Comparison of ENCODE assay signal across 8 cellular contexts in the genomic region with DNA sequence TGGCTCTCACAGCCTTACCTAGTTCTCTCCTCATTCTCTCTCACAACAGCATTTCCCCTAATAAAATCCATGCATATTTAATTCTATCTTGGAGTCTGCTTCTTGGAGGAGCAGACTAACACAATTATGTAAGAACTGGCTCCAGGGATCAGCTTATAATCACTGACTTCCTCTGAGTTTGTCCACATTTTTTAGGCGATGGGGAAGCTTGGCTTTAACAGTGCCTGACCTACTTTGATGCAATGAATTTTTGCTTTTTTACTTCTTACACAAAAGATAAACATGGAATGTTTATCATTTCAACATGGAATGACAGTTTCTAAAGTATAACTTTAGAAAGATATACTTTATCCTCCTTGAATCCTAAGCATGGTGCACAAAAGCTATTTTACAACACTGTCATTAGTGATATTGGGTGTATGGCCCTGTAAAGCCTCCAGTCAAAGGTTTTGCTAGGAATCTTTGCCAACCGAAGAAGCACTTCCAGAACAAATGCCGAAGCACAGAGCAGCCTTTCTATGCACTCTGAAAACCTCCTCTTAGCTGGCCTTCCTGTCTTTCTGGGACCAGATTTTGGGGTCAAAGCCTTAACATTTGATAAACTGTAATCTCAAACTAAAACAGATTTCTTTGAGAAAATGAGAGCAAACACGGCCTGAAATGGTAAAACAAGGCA. TPM values are rescaled to one million over a fixed set of nuclear protein-coding genes. Genes with fewer than 3 reads are reported as not detected.
DNase-seq lines count a peak whose midpoint lies in the region; ATAC-seq and TF ChIP-seq lines count a peak whose summit lies in the region.

No MANE protein-coding gene starts in this region.

- no peak for TF ChIP-seq CTCF in activated B cell treated with CpG ODN at 0.5 μM for 24 hours (IDR thresholded peaks at IDR 0.05)
- TF ChIP-seq CTCF in heart left ventricle (IDR thresholded peaks at IDR 0.05) = no peak
- no peak for TF ChIP-seq CTCF in psoas muscle (IDR thresholded peaks at IDR 0.05)

- H3K4me1 ChIP-seq in heart left ventricle = peaks cover 0 to 32% (median 10%) of the 10 kb centered on the region in 12 donors
- peaks cover 15% of the 10 kb centered on the region for H3K4me1 ChIP-seq in psoas muscle

- H3K27ac Mint-ChIP-seq in activated B cell treated with CpG ODN at 0.5 μM for 24 hours = no peak overlapping the region

- peak overlapping the region; percentile 31 to 77 (median 62) for H3K27ac ChIP-seq in heart left ventricle
- H3K27ac ChIP-seq in psoas muscle = peak overlapping the region; percentile 71

- TF ChIP-seq POLR2A in heart left ventricle (IDR thresholded peaks at IDR 0.05) = no peak

- H3K27me3 ChIP-seq in heart left ventricle (no peaks in the 10 kb centered on the region), psoas muscle (ENCODE audit: insufficient read depth in 3 of 3, low read length in 2 of 3) (no peaks in the 10 kb centered on the region)

- peaks cover 14% of the 10 kb centered on the region for H3K4me1 Mint-ChIP-seq in activated B cell treated with CpG ODN at 0.5 μM for 24 hours

- H3K9me3 Mint-ChIP-seq in activated B cell treated with CpG ODN at 0.5 μM for 24 hours = no peaks in the 10 kb centered on the region

- 7 to 16% (median 11%) methylated on average over 4 of the region's 4 CpGs for WGBS in heart left ventricle, 4 donors
- 6 to 7% (median 7%) methylated on average over 4 of the region's 4 CpGs for WGBS in psoas muscle, 3 donors

- H3K36me3 ChIP-seq in heart left ventricle (peaks cover 0 to 13% (median 3%) of the 10 kb centered on the region in 9 donors), psoas muscle (ENCODE audit: insufficient read depth in 1 of 2, low read depth in 1 of 2) (peaks cover 0 to 19% of the 10 kb centered on the region in 2 donors)

- no peaks in the 10 kb centered on the region for H3K27me3 Mint-ChIP-seq in activated B cell treated with CpG ODN at 0.5 μM for 24 hours

- ATAC-seq in activated B cell treated with CpG ODN at 0.5 μM for 24 hours (ENCODE audit: low read depth) (no peak), heart left ventricle (peak in 2 of 4 donors; percentile 35 to 42), psoas muscle (peak in 2 of 4 donors; percentile 19 to 51), GM18520 (IDR thresholded peaks at IDR 0.05; ENCODE audit: unreplicated experiment) (no peak), GM19397 (IDR thresholded peaks at IDR 0.05; ENCODE audit: unreplicated experiment) (no peak)

- H3K4me3 ChIP-seq in heart left ventricle (peak overlapping the region; percentile 41 to 68 (median 56)), psoas muscle (peak overlapping the region; percentile 75)

- no peaks in the 10 kb centered on the region for H3K9me3 ChIP-seq in heart left ventricle
- H3K9me3 ChIP-seq in psoas muscle = no peaks in the 10 kb centered on the region

- CTCF ChIA-PET in activated B cell treated with CpG ODN at 0.5 μM for 24 hours (lab: Charles Lee) = interaction anchor here (0.8 to 3.2 kb wide), 6 partner anchors 8 to 471 kb away, joined by 3 to 21 read pairs (median 5); a partner anchor contains a TSS

- intact Hi-C loops in activated B cell treated with CpG ODN at 0.5 μM for 24 hours (cut with micrococcal nuclease) (loop anchor here (1.0 to 10.0 kb wide), 10 partner anchors 23 to 754 kb away; a partner anchor contains a TSS), heart left ventricle (cut with DNase I) (loop anchor here (2.0 to 10.0 kb wide), 15 partner anchors 52 to 664 kb away; a partner anchor contains a TSS), psoas muscle (cut with DNase I) (loop anchor here (5.0 to 10.0 kb wide), 7 partner anchors 52 to 667 kb away; a partner anchor contains a TSS)

- POLR2A ChIA-PET in activated B cell treated with CpG ODN at 0.5 μM for 24 hours (lab: Charles Lee) = interaction anchor here (0.6 to 1.9 kb wide), 3 partner anchors 271 to 633 kb away, joined by 4 to 9 read pairs (median 5); a partner anchor contains a TSS

- DNase-seq in EH (ENCODE audit: low read depth) (peak; percentile 37), activated B cell treated with CpG ODN at 0.5 μM for 24 hours (no peak), heart left ventricle (no peak), psoas muscle (no peak), RPMI8226 (no peak), HCEC 1CT (no peak)

- H3K4me3 Mint-ChIP-seq in activated B cell treated with CpG ODN at 0.5 μM for 24 hours = peak overlapping the region; percentile 79

- H3K36me3 Mint-ChIP-seq in activated B cell treated with CpG ODN at 0.5 μM for 24 hours (ENCODE audit: low read depth) = peaks cover 2% of the 10 kb centered on the region

RNA-seq across cellular contexts. Expression of a gene that starts 0.8 kb away (rescaled TPM):
- total RNA-seq in activated B cell treated with CpG ODN at 0.5 μM for 24 hours (5.1 and 6.5 TPM in 2 replicates), heart left ventricle (10 to 100 TPM; 20.3 to 38.0 (median 25.8) TPM), psoas muscle (10 to 100 TPM; 11.6 to 16.5 (median 14.3) TPM)
- polyA plus RNA-seq in heart left ventricle (10 to 100 TPM; 21.4 to 23.0 TPM), psoas muscle (10 to 100 TPM; 11.2 to 18.1 (median 17.4) TPM)

RNA-seq across cellular contexts. Expression of a gene that starts 22.3 kb away (rescaled TPM):
- 31.3 and 33.4 TPM in 2 replicates for total RNA-seq in activated B cell treated with CpG ODN at 0.5 μM for 24 hours
- total RNA-seq in heart left ventricle = 1 to 10 TPM; 1.4 to 7.1 (median 4.6) TPM
- polyA plus RNA-seq in heart left ventricle = 1 to 10 TPM; 1.7 to 5.1 TPM
- 1 to 10 TPM; 2.7 to 8.6 (median 5.5) TPM for total RNA-seq in psoas muscle
- 1 to 10 TPM; 3.4 to 6.0 (median 4.2) TPM for polyA plus RNA-seq in psoas muscle
